ENCODE assay signal across 9 cellular contexts in the genomic region with DNA sequence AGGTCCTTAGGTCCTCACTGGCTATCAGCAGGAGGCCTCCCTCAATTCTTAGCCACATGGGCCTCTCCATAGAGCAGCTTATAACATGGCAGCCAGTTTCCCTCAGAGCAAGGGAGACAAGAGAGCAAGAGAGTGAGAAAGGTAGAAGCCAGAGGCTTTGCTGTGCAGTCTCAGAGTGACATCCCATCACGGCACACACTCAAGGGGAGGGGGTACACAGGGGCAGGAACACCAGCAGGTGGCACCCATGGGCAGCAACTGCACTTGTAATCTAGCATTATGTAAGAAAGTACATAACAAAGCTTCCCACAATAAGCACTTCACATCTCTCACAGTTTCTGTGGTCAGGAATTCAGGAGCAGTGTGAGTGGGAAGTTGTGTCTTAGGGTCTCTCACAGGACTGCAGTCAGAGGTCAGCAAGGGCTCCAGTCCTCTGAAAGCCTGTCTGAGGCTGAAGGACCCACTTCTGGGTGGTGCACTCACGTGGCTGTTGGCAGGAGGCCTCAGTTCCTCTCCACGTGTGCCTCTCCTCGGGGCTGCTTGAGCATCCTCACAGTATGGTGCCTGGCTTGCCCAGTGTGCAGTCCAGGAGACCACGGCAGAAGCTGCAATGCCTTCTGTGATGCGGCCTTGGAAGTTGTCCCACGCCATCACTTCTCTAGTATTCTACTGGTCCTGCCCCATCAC.
A peak's percentile ranks its signal among the peaks of the same experiment; 100 is the strongest.
DNase-seq lines count a peak whose midpoint lies in the region; ATAC-seq and TF ChIP-seq lines count a peak whose summit lies in the region.
"Had no signal": no experiment of that assay in that cellular context is flagged by ENCODE, and none has a peak within 500 bp of the region (broad histone marks: within the 10 kb centered on the region; RNA-seq: fewer than 3 reads in every experiment).

No MANE protein-coding gene starts in this region.

- H3K4me1 ChIP-seq in MM.1S (ENCODE audit: low read length) (no peaks in the 10 kb centered on the region), spleen (peaks cover 0 to 9% (median 0%) of the 10 kb centered on the region in 6 donors)
- H3K4me1 ChIP-seq: upper lobe of left lung had no signal

- no peaks in the 10 kb centered on the region for H4K20me1 ChIP-seq in MM.1S (ENCODE audit: insufficient read depth, low read length)

- H2AFZ ChIP-seq in MM.1S (ENCODE audit: low read length), result no peak overlapping the region

- H3K36me3 ChIP-seq in MM.1S (replicated peaks; ENCODE audit: insufficient read depth, low read length) (no peaks in the 10 kb centered on the region), spleen (no peaks in the 10 kb centered on the region)
- H3K36me3 ChIP-seq: upper lobe of left lung had no signal

- ATAC-seq in activated T-cell treated with anti-CD3 and anti-CD28 coated beads, Interleukin-2, amount 50 U/mL, for 72 hours (replicated peaks in 1 of 2), result no peak
- no peak for ATAC-seq in GM19324 (IDR thresholded peaks at IDR 0.05; ENCODE audit: low FRiP score, unreplicated experiment)

- no peak overlapping the region for H3K4me2 ChIP-seq in MM.1S (ENCODE audit: low read depth, low read length)

- H3K27ac ChIP-seq in MM.1S (ENCODE audit: low read length) (no peak overlapping the region), spleen (no peak overlapping the region)
- H3K27ac ChIP-seq: upper lobe of left lung had no signal

- TF ChIP-seq POLR2A in spleen (IDR thresholded peaks at IDR 0.05), result no peak

- H3K27me3 ChIP-seq in MM.1S (replicated peaks; ENCODE audit: insufficient read depth, low read length) (no peaks in the 10 kb centered on the region), spleen (replicated peaks in 1 of 7) (no peaks in the 10 kb centered on the region)
- H3K27me3 ChIP-seq: upper lobe of left lung had no signal

- TF ChIP-seq CTCF in MM.1S (IDR thresholded peaks at IDR 0.05; ENCODE audit: low read length) (peak; percentile 35), choroid plexus epithelial cell (conservative IDR thresholded peaks at IDR 0.05; ENCODE audit: low read depth, low read length) (peak; percentile 35), spleen (IDR thresholded peaks at IDR 0.05 in 8 of 11, conservative IDR thresholded peaks at IDR 0.05 in 3 of 11) (peak in 5 of 11 experiments; percentile 16 to 46 (median 20))

- H3K4me3 ChIP-seq in MM.1S (ENCODE audit: low read length) (no peak overlapping the region), choroid plexus epithelial cell (ENCODE audit: low read depth, low read length) (no peak overlapping the region), spleen (no peak overlapping the region)
- H3K4me3 ChIP-seq: upper lobe of left lung had no signal

- no peaks in the 10 kb centered on the region for H3K79me2 ChIP-seq in MM.1S (ENCODE audit: low read length)

- 76 to 83% (median 80%) methylated on average over 7 of the region's 7 CpGs for WGBS in spleen, 5 donors

- no peaks in the 10 kb centered on the region for H3K4me1 Mint-ChIP-seq in activated T-cell treated with anti-CD3 and anti-CD28 coated beads, Interleukin-2, amount 50 U/mL, for 72 hours (ENCODE audit: low read depth)

- intact Hi-C loops in spleen (cut with DNase I; ENCODE audit: low total_unique reads), result no loop called here

- no peaks in the 10 kb centered on the region for H3F3A ChIP-seq in MM.1S (ENCODE audit: insufficient read depth, low read length)

- H3K27me3 Mint-ChIP-seq in activated T-cell treated with anti-CD3 and anti-CD28 coated beads, Interleukin-2, amount 50 U/mL, for 72 hours (ENCODE audit: low read depth), result no peaks in the 10 kb centered on the region

- H3K9ac ChIP-seq in MM.1S (ENCODE audit: low read length), result no peak overlapping the region

- no peaks in the 10 kb centered on the region for H3K9me3 Mint-ChIP-seq in activated T-cell treated with anti-CD3 and anti-CD28 coated beads, Interleukin-2, amount 50 U/mL, for 72 hours

- peaks cover 0 to 2% of the 10 kb centered on the region in 2 donors for H3K36me3 Mint-ChIP-seq in activated T-cell treated with anti-CD3 and anti-CD28 coated beads, Interleukin-2, amount 50 U/mL, for 72 hours (ENCODE audit: insufficient read depth in 2 of 2)

- peak; percentile 10 for DNase-seq in activated T-cell treated with anti-CD3 and anti-CD28 coated beads, Interleukin-2, amount 50 U/mL, for 72 hours
- DNase-seq in activated T-cell treated with anti-CD3 and anti-CD28 coated beads, Interleukin-2, amount 50 U/mL, for 1 hour, result no peak
- DNase-seq in MM.1S, result peak; percentile 22
- DNase-seq in choroid plexus epithelial cell (ENCODE audit: low read depth), result peak; percentile 21
- DNase-seq in spleen, result peak; percentile 59
- no peak for DNase-seq in NCI-H1417 (lab: John Stamatoyannopoulos, UW)
- DNase-seq in GM19238 (ENCODE audit: insufficient read length, low spot score), result no peak
- DNase-seq: upper lobe of left lung had no signal

- no peaks in the 10 kb centered on the region for H3K9me2 ChIP-seq in MM.1S (replicated peaks; ENCODE audit: insufficient read depth, low read length)

- no peak overlapping the region for H3K4me3 Mint-ChIP-seq in activated T-cell treated with anti-CD3 and anti-CD28 coated beads, Interleukin-2, amount 50 U/mL, for 72 hours

- H3K9me3 ChIP-seq in MM.1S (replicated peaks; ENCODE audit: insufficient read depth, low read length) (no peaks in the 10 kb centered on the region), spleen (peaks cover 0 to 21% (median 4%) of the 10 kb centered on the region in 8 donors)

- H3K27ac Mint-ChIP-seq in activated T-cell treated with anti-CD3 and anti-CD28 coated beads, Interleukin-2, amount 50 U/mL, for 72 hours, result no peak overlapping the region

Comparison
In these comparisons a context has a peak if more than half of its experiments do, and no peak if none do; other contexts are left out.
1. DNase-seq: peak in activated T-cell treated with anti-CD3 and anti-CD28 coated beads, Interleukin-2, amount 50 U/mL, for 72 hours (2 of 2), MM.1S (single experiment), choroid plexus epithelial cell (single experiment) and spleen (single experiment); none in activated T-cell treated with anti-CD3 and anti-CD28 coated beads, Interleukin-2, amount 50 U/mL, for 1 hour (single experiment), NCI-H1417 (0 of 3) and GM19238 (single experiment).